Comparison of ENCODE assay signal across 22 cellular contexts in genomic region chr16:25141648-25142047, GRCh38. TPM values are rescaled to one million over a fixed set of nuclear protein-coding genes. Genes with fewer than 3 reads are reported as not detected.
DNase-seq lines count a peak whose midpoint lies in the region; ATAC-seq and TF ChIP-seq lines count a peak whose summit lies in the region.
"Had no signal": no experiment of that assay in that cellular context is flagged by ENCODE, and none has a peak within 500 bp of the region (broad histone marks: within the 10 kb centered on the region; RNA-seq: fewer than 3 reads in every experiment).

No MANE protein-coding gene starts in this region.

- DNase-seq in Right ventricle myocardium inferior (ENCODE audit: missing footprints) = no peak
- no peak for DNase-seq in right atrium auricular region (ENCODE audit: low spot score)
- DNase-seq in fibroblast of the conjunctiva (ENCODE audit: low read depth) = peak; percentile 56
- no peak for DNase-seq in sciatic nerve (ENCODE audit: low spot score)
- DNase-seq in LoVo (ENCODE audit: low spot score) = no peak
- DNase-seq in chondrocyte (ENCODE audit: low spot score) = no peak
- no peak for DNase-seq in mesothelial cell of epicardium (ENCODE audit: low spot score in 2 of 2, unreplicated experiment in 2 of 2)
- DNase-seq: activated CD8-positive, alpha-beta memory T cell treated with anti-CD3 and anti-CD28 coated beads, Interleukin-2, amount 50 U/mL, for 48 hours; activated CD8-positive, alpha-beta T cell treated with anti-CD3 and anti-CD28 coated beads for 36 hours; activated naive CD4-positive, alpha-beta T cell treated with anti-CD3 and anti-CD28 coated beads, Interleukin-2, amount 10 ng/mL, durations not matched to agents 7 days and 5 days; CD4-positive, alpha-beta T cell; foreskin keratinocyte; head of caudate nucleus; midbrain; natural killer cell; NCI-H1092 treated with DMSO at 0.1 percent for 48 hours; NCI-H187; NCI-H446 treated with DMSO at 0.1 percent for 48 hours; occipital lobe; stimulated activated CD8-positive, alpha-beta memory T cell treated with anti-CD3 and anti-CD28 coated beads, Interleukin-4, amount 100 ng/mL, for 48 hours; trophoblast cell had no signal

- H3K9me3 Mint-ChIP-seq in chondrocyte (ENCODE audit: low read depth) (no peaks in the 10 kb centered on the region), mesothelial cell of epicardium (no peaks in the 10 kb centered on the region)
- H3K9me3 Mint-ChIP-seq: activated CD8-positive, alpha-beta T cell treated with anti-CD3 and anti-CD28 coated beads for 36 hours; activated naive CD4-positive, alpha-beta T cell treated with anti-CD3 and anti-CD28 coated beads, Interleukin-2, amount 10 ng/mL, durations not matched to agents 7 days and 5 days; CD4-positive, alpha-beta T cell; natural killer cell had no signal

- no peak overlapping the region for H3K4me3 Mint-ChIP-seq in chondrocyte (ENCODE audit: unreplicated experiment)
- H3K4me3 Mint-ChIP-seq in mesothelial cell of epicardium = no peak overlapping the region
- H3K4me3 Mint-ChIP-seq: activated CD8-positive, alpha-beta T cell treated with anti-CD3 and anti-CD28 coated beads for 36 hours; activated naive CD4-positive, alpha-beta T cell treated with anti-CD3 and anti-CD28 coated beads, Interleukin-2, amount 10 ng/mL, durations not matched to agents 7 days and 5 days; CD4-positive, alpha-beta T cell; natural killer cell had no signal

- H3K27ac Mint-ChIP-seq in chondrocyte (ENCODE audit: unreplicated experiment) (no peak overlapping the region), mesothelial cell of epicardium (no peak overlapping the region)
- H3K27ac Mint-ChIP-seq: activated CD8-positive, alpha-beta T cell treated with anti-CD3 and anti-CD28 coated beads for 36 hours; activated naive CD4-positive, alpha-beta T cell treated with anti-CD3 and anti-CD28 coated beads, Interleukin-2, amount 10 ng/mL, durations not matched to agents 7 days and 5 days; CD4-positive, alpha-beta T cell; natural killer cell had no signal

- H3K27me3 ChIP-seq in right atrium auricular region = no peaks in the 10 kb centered on the region
- H3K27me3 ChIP-seq: foreskin keratinocyte had no signal

- no peak for TF ChIP-seq CTCF in right atrium auricular region (IDR thresholded peaks at IDR 0.05)
- no peak for TF ChIP-seq CTCF in chondrocyte (IDR thresholded peaks at IDR 0.05)
- no peak for TF ChIP-seq CTCF in mesothelial cell of epicardium (IDR thresholded peaks at IDR 0.05; ENCODE audit: unreplicated experiment)

- H3K9me3 ChIP-seq in right atrium auricular region = no peaks in the 10 kb centered on the region

- ATAC-seq in Right ventricle myocardium inferior (peak; percentile 54), sciatic nerve (peak; percentile 91), GM18520 (IDR thresholded peaks at IDR 0.05; ENCODE audit: unreplicated experiment) (no peak)
- ATAC-seq: activated CD8-positive, alpha-beta T cell treated with anti-CD3 and anti-CD28 coated beads for 36 hours; foreskin keratinocyte; natural killer cell had no signal

- H3K36me3 Mint-ChIP-seq in chondrocyte (ENCODE audit: low read depth) (peaks cover 21% of the 10 kb centered on the region), mesothelial cell of epicardium (peaks cover 26% of the 10 kb centered on the region)

- no peak overlapping the region for H3K27ac ChIP-seq in right atrium auricular region
- H3K27ac ChIP-seq: foreskin keratinocyte had no signal

- no peaks in the 10 kb centered on the region for H3K4me1 ChIP-seq in right atrium auricular region
- H3K4me1 ChIP-seq: foreskin keratinocyte had no signal

- peaks cover 58% of the 10 kb centered on the region for H3K36me3 ChIP-seq in right atrium auricular region

- no peak overlapping the region for H3K4me3 ChIP-seq in right atrium auricular region

- H3K27me3 Mint-ChIP-seq in chondrocyte (ENCODE audit: low read depth) (no peaks in the 10 kb centered on the region), mesothelial cell of epicardium (ENCODE audit: low read depth) (no peaks in the 10 kb centered on the region)
- H3K27me3 Mint-ChIP-seq: activated CD8-positive, alpha-beta T cell treated with anti-CD3 and anti-CD28 coated beads for 36 hours; activated naive CD4-positive, alpha-beta T cell treated with anti-CD3 and anti-CD28 coated beads, Interleukin-2, amount 10 ng/mL, durations not matched to agents 7 days and 5 days; CD4-positive, alpha-beta T cell had no signal

- intact Hi-C loops in Right ventricle myocardium inferior (cut with DNase I) = no loop called here
- intact Hi-C loops in sciatic nerve (cut with DNase I) = no loop called here

- H3K4me1 Mint-ChIP-seq in chondrocyte (ENCODE audit: low read depth) (peaks cover 11% of the 10 kb centered on the region), mesothelial cell of epicardium (peaks cover 5% of the 10 kb centered on the region)
- H3K4me1 Mint-ChIP-seq: activated naive CD4-positive, alpha-beta T cell treated with anti-CD3 and anti-CD28 coated beads, Interleukin-2, amount 10 ng/mL, durations not matched to agents 7 days and 5 days had no signal

RNA-seq across cellular contexts. Expression of gene LCMT1, which starts 30.1 kb away (rescaled TPM):
- total RNA-seq in Right ventricle myocardium inferior (35.3 TPM), right atrium auricular region (10 to 100 TPM; 52.3 to 52.5 TPM), sciatic nerve (32.7 TPM), chondrocyte (35.4 to 37.1 TPM (median 35.5 TPM) in 3 replicates), mesothelial cell of epicardium (54.6 to 58.5 TPM (median 57.2 TPM) in 3 replicates)
